17 cellular contexts compared by ENCODE assay signal in the genomic region with DNA sequence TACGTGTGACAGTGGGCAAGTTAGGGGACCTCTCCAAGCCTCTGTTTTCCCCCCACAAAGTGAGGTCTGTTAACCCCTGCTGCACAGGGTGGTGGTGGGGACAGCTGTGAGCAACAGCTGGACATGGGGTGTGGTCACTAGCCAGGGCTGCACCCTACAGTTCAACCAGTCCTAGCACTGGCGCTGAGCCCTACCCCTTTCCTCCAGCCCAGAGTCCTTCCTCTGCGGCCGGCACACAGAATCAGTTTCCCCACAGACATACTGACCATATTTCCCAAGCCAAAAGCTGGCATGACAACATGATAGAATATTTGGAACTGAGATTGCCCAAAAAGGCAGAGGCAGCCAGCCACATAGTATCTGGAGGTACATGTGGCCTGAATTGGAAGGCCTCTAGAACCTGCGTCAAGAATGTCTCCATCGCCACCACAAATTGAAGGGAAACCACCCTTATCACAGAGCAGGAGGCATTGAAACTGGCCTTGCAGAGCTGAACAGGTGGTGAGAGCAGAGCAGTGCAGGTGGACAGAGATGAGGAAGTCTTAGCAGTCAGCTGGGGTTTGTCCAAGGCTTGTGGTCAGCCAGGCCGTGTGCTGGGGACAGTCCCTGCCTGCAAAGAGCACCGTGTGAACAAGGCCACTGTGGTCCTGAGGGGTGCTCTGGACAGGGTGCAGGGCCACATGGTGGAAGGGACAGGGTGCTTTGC. TPM values are rescaled to one million over a fixed set of nuclear protein-coding genes. Genes with fewer than 3 reads are reported as not detected.
DNase-seq lines count a peak whose midpoint lies in the region; ATAC-seq, FAIRE-seq and TF ChIP-seq lines count a peak whose summit lies in the region.
"Had no signal": no experiment of that assay in that cellular context is flagged by ENCODE, and none has a peak within 500 bp of the region (broad histone marks: within the 10 kb centered on the region; RNA-seq: fewer than 3 reads in every experiment).

No MANE protein-coding gene starts in this region.

- DNase-seq in activated T-cell treated with anti-CD3 and anti-CD28 coated beads, Interleukin-2, amount 50 U/mL, for 24 hours = no peak
- DNase-seq in activated T-cell treated with anti-CD3 and anti-CD28 coated beads, Interleukin-2, amount 50 U/mL, for 48 hours = no peak
- no peak for DNase-seq in GM12878 (ENCODE audit: low read depth, low spot score)
- DNase-seq in stimulated activated naive B cell treated with anti-CD40 and anti-IgM and Interleukin-4, amounts not matched to agents 10 μg/mL and 1 μg/mL and 100 μg/mL, for 72 hours = peak; percentile 54
- DNase-seq in iPS-NIHi7 (ENCODE audit: extremely low spot score) = no peak
- DNase-seq in NCI-H1105 (lab: John Stamatoyannopoulos, UW) = no peak
- DNase-seq in NCI-H524 (lab: John Stamatoyannopoulos, UW) = no peak
- DNase-seq: activated CD4-positive, alpha-beta memory T cell treated with anti-CD3 and anti-CD28 coated beads for 36 hours; colonic mucosa; DMS 273 treated with DMSO at 0.1 percent for 48 hours; PC-3; T-helper 9 cell had no signal

- intact Hi-C loops in GM12878 (cut with micrococcal nuclease; ENCODE audit: unreplicated experiment) = no loop called here

- TF ChIP-seq CTCF in GM12878 (IDR thresholded peaks at IDR 0.05 in 2 of 3, conservative IDR thresholded peaks at IDR 0.05 in 1 of 3; ENCODE audit: control insufficient read depth in 2 of 3, extremely low read depth in 1 of 3, insufficient read depth in 1 of 3, low read depth in 3 of 3, low read length in 3 of 3) = no peak

- CTCF ChIA-PET in GM12878 (lab: Yijun Ruan, JAX) = interaction anchor here (0.9 to 1.0 kb wide), 2 partner anchors 17 to 30 kb away, joined by 3 read pairs; no protein-coding TSS in a partner anchor

- no peaks in the 10 kb centered on the region for H3K27me3 ChIP-seq in GM12878 (replicated peaks in 1 of 2; ENCODE audit: control insufficient read depth in 2 of 2, insufficient read depth in 2 of 2, low read length in 1 of 2)
- H3K27me3 ChIP-seq: colonic mucosa had no signal

- no peak overlapping the region for H3K4me3 Mint-ChIP-seq in activated T-cell treated with anti-CD3 and anti-CD28 coated beads, Interleukin-2, amount 50 U/mL, for 24 hours
- H3K4me3 Mint-ChIP-seq in stimulated activated naive B cell treated with anti-CD40 and anti-IgM and Interleukin-4, amounts not matched to agents 10 μg/mL and 1 μg/mL and 100 μg/mL, for 72 hours = peak overlapping the region; percentile 10 to 47
- H3K4me3 Mint-ChIP-seq: activated CD4-positive, alpha-beta memory T cell treated with anti-CD3 and anti-CD28 coated beads for 36 hours; nephron had no signal

- in situ Hi-C loops in GM12878 (cut with MboI) = no loop called here

- no peak; the same call in 1 of the 2 replicates for TF ChIP-seq POLR2A in GM12878 (IDR thresholded peaks at IDR 0.05; ENCODE audit: low read depth, low read length)

- peaks cover 98% of the 10 kb centered on the region for H3K36me3 Mint-ChIP-seq in activated T-cell treated with anti-CD3 and anti-CD28 coated beads, Interleukin-2, amount 50 U/mL, for 24 hours (ENCODE audit: low read depth)
- H3K36me3 Mint-ChIP-seq in stimulated activated naive B cell treated with anti-CD40 and anti-IgM and Interleukin-4, amounts not matched to agents 10 μg/mL and 1 μg/mL and 100 μg/mL, for 72 hours = peaks cover 47 to 64% of the 10 kb centered on the region in 2 donors

- no peak overlapping the region for H3K4me3 ChIP-seq in GM12878
- H3K4me3 ChIP-seq: colonic mucosa, thoracic aorta had no signal

- no peaks in the 10 kb centered on the region for H3K4me1 ChIP-seq in GM12878 (ENCODE audit: control insufficient read depth, insufficient read depth, low read length)

- H3K27ac Mint-ChIP-seq in activated T-cell treated with anti-CD3 and anti-CD28 coated beads, Interleukin-2, amount 50 U/mL, for 24 hours = peak overlapping the region; percentile 67
- peak overlapping the region; percentile 86 for H3K27ac Mint-ChIP-seq in stimulated activated naive B cell treated with anti-CD40 and anti-IgM and Interleukin-4, amounts not matched to agents 10 μg/mL and 1 μg/mL and 100 μg/mL, for 72 hours
- H3K27ac Mint-ChIP-seq: activated CD4-positive, alpha-beta memory T cell treated with anti-CD3 and anti-CD28 coated beads for 36 hours had no signal

- ATAC-seq in HG03095 (IDR thresholded peaks at IDR 0.05; ENCODE audit: unreplicated experiment) (peak; percentile 70), GM12878 (peak; percentile 58; the same call in 2 of the 3 replicates)
- ATAC-seq in stimulated activated naive B cell treated with anti-CD40 and anti-IgM and Interleukin-4, amounts not matched to agents 10 μg/mL and 1 μg/mL and 100 μg/mL, for 72 hours (replicated peaks) = peak; percentile 92 to 94
- ATAC-seq: PC-3 had no signal

- no peaks in the 10 kb centered on the region for H3K9me3 ChIP-seq in GM12878 (replicated peaks; ENCODE audit: control insufficient read depth, insufficient read depth, low read length)
- H3K9me3 ChIP-seq: colonic mucosa, thoracic aorta had no signal

- no peaks in the 10 kb centered on the region for H3K4me1 Mint-ChIP-seq in activated T-cell treated with anti-CD3 and anti-CD28 coated beads, Interleukin-2, amount 50 U/mL, for 24 hours (ENCODE audit: low read depth)
- H3K4me1 Mint-ChIP-seq in stimulated activated naive B cell treated with anti-CD40 and anti-IgM and Interleukin-4, amounts not matched to agents 10 μg/mL and 1 μg/mL and 100 μg/mL, for 72 hours = peaks cover 20 to 35% of the 10 kb centered on the region in 2 donors

- no peak overlapping the region for H3K27ac ChIP-seq in GM12878 (ENCODE audit: control insufficient read depth, insufficient read depth)
- H3K27ac ChIP-seq: colonic mucosa, thoracic aorta had no signal

- SMC1A ChIA-PET in GM12878 (lab: Charles Lee; ENCODE audit: uncharacterized antibody, unreplicated experiment) = interaction anchor here (0.8 kb wide), 1 partner anchor 53 kb away, joined by 3 read pairs; no protein-coding TSS in a partner anchor

- BruUV-seq in GM12878 (replicated peaks; lab: Mats Ljungman, UMichigan) = TSS peak; percentile 40

- no peak overlapping the region for H3K4me2 ChIP-seq in GM12878 (ENCODE audit: control insufficient read depth, insufficient read depth)

- H3K27me3 Mint-ChIP-seq in activated T-cell treated with anti-CD3 and anti-CD28 coated beads, Interleukin-2, amount 50 U/mL, for 24 hours = no peaks in the 10 kb centered on the region
- no peaks in the 10 kb centered on the region for H3K27me3 Mint-ChIP-seq in stimulated activated naive B cell treated with anti-CD40 and anti-IgM and Interleukin-4, amounts not matched to agents 10 μg/mL and 1 μg/mL and 100 μg/mL, for 72 hours
- H3K27me3 Mint-ChIP-seq: activated CD4-positive, alpha-beta memory T cell treated with anti-CD3 and anti-CD28 coated beads for 36 hours had no signal

- H3K9ac ChIP-seq in GM12878 (ENCODE audit: control insufficient read depth, insufficient read depth, low read length) = no peak overlapping the region

- peaks cover 12 to 18% of the 10 kb centered on the region in 2 experiments; a peak in 3 of 4 replicates for H3K36me3 ChIP-seq in GM12878 (ENCODE audit: control insufficient read depth in 2 of 2, insufficient read depth in 2 of 2, low read length in 1 of 2)
- H3K36me3 ChIP-seq: colonic mucosa had no signal

- RAD21 ChIA-PET in GM12878 (lab: Charles Lee; ENCODE audit: unreplicated experiment) = interaction anchor here (0.5 to 1.1 kb wide), 2 partner anchors 66 to 161 kb away, joined by 3 read pairs; no protein-coding TSS in a partner anchor

- H3K79me2 ChIP-seq in GM12878 (ENCODE audit: control insufficient read depth, insufficient read depth, low read length) = no peaks in the 10 kb centered on the region

- FAIRE-seq in GM12878 (lab: Jason Lieb, UNC) = no peak
- FAIRE-seq: A204.1, islet of Langerhans had no signal

- TF ChIP-seq EP300 in GM12878 (IDR thresholded peaks at IDR 0.05; ENCODE audit: borderline replicate concordance in 1 of 2, control insufficient read depth in 1 of 2, low read depth in 2 of 2, low read length in 2 of 2) = no peak

- H4K20me1 ChIP-seq in GM12878 (ENCODE audit: control insufficient read depth, insufficient read depth) = no peaks in the 10 kb centered on the region

- POLR2A ChIA-PET in GM12878 (lab: Charles Lee) = no interaction called here

- TF ChIP-seq RAD21 in GM12878 (IDR thresholded peaks at IDR 0.05; ENCODE audit: insufficient read depth, low read depth, low read length) = no peak

- WGBS in GM12878 (ENCODE audit: insufficient coverage, insufficient replicate concordance, low lambda C conversion rate, missing lambda C conversion rate) = 59% methylated on average over 8 of the region's 8 CpGs

- H2AFZ ChIP-seq in GM12878 (ENCODE audit: control insufficient read depth, low read depth, low read length) = no peak overlapping the region

- H3K9me3 Mint-ChIP-seq in activated T-cell treated with anti-CD3 and anti-CD28 coated beads, Interleukin-2, amount 50 U/mL, for 24 hours = no peaks in the 10 kb centered on the region
- H3K9me3 Mint-ChIP-seq in stimulated activated naive B cell treated with anti-CD40 and anti-IgM and Interleukin-4, amounts not matched to agents 10 μg/mL and 1 μg/mL and 100 μg/mL, for 72 hours = no peaks in the 10 kb centered on the region
- H3K9me3 Mint-ChIP-seq: activated CD4-positive, alpha-beta memory T cell treated with anti-CD3 and anti-CD28 coated beads for 36 hours; nephron had no signal

TF ChIP-seq in GM12878, 131 proteins besides CTCF, POLR2A, EP300 and RAD21 (continues in another document):
- no peak for TF ChIP-seq FOXK2 (IDR thresholded peaks at IDR 0.05)
- TF ChIP-seq CBX5 (IDR thresholded peaks at IDR 0.05; ENCODE audit: low read depth) = no peak
- TF ChIP-seq MEF2B (IDR thresholded peaks at IDR 0.05; ENCODE audit: partially characterized antibody, poor library complexity, severe bottlenecking) = no peak
- TF ChIP-seq NFYA (IDR thresholded peaks at IDR 0.05; ENCODE audit: borderline replicate concordance, low read depth, low read length) = no peak

RNA-seq across cellular contexts. Expression of gene DEGS2, which starts 21.2 kb away (rescaled TPM):
- total RNA-seq in GM12878 (2013; cell fraction: nucleolus; rRNA removed) = 1.4 and 2.3 TPM in 2 replicates
- total RNA-seq in GM12878 (2014; rRNA removed) (0.87 and 1.1 TPM in 2 replicates), GM12878 (2014; rRNA removed; fragmentation: Illumina TruSeq; extraction: Trizol) (0.05 and 0.45 TPM in 2 replicates), GM12878 (2021) (1.8 and 2.5 TPM in 2 replicates)
- not detected for polyA plus RNA-seq in GM12878 (2011; ENCODE audit: low read depth)
- polyA plus RNA-seq in GM12878 (2011; rRNA removed) (0.07 TPM in 1 of 2 replicates, not detected in the other), GM12878 (2014; fragmentation: Illumina TruSeq; extraction: Trizol) (0.01 and 0.03 TPM in 2 replicates), GM12878 (2014; fragmentation: Nextera tagmentation; extraction: Ambion mirVana) (under 1 TPM in 1 of 2 experiments, not detected in 1; 0.62 TPM), GM12878 (2014; rRNA removed) (0.26 and 0.66 TPM in 2 replicates), GM12878 (2016; fragmentation: Nextera tagmentation; extraction: Ambion mirVana) (under 1 TPM; 0.06 to 0.52 TPM)
- polyA plus RNA-seq in GM12878 (2011; cell fraction: cytosol; rRNA removed) = 0.04 and 0.07 TPM in 2 replicates
- polyA plus RNA-seq in GM12878 (2011; cell fraction: nucleus; rRNA removed) = 0.19 and 0.51 TPM in 2 replicates
- polyA plus RNA-seq in GM12878 (2012) = 0.51 and 0.80 TPM in 2 replicates
- 0.10 TPM in 1 of 2 replicates, not detected in the other for polyA minus RNA-seq in GM12878 (2011; rRNA and poly(A)+ RNA removed)
- polyA minus RNA-seq in GM12878 (2011; cell fraction: cytosol; rRNA and poly(A)+ RNA removed) = not detected in 2 replicates
- 0.10 and 0.24 TPM in 2 replicates for polyA minus RNA-seq in GM12878 (2011; cell fraction: nucleus; rRNA and poly(A)+ RNA removed)
